21 cellular contexts compared by ENCODE assay signal in the genomic region with DNA sequence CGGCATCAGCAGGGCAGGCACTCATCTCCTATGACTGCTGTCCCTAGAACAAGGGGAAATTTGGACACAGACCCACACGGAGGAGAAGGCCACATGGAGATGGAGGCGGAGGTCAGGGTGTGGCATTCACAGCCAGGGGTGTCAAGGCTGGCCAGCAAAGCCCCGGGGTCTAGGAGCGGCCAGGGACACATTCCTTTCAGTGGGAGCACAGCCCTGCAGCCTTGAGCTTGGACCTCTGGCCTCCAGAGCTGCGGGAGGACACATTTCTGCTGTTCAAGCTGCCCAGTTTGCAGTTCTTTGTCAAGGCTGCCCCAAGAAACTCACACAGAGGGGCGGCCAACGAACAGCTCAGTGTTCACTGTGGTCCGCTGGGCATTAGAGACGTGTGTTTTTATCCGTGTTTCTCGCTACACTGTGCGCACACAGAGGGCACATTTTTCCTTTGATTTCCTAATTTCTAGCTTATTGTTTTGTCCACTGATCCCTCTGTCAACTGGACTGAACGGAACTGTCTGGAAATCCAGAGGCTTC.
"Had no signal": no experiment of that assay in that cellular context is flagged by ENCODE, and none has a peak within 500 bp of the region (broad histone marks: within the 10 kb centered on the region; RNA-seq: fewer than 3 reads in every experiment).

No MANE protein-coding gene starts in this region.

- H3K27me3 ChIP-seq: cardiac muscle cell, hepatocyte, sigmoid colon, testis, uterus had no signal

- H3K27me3 Mint-ChIP-seq: activated CD4-positive, alpha-beta memory T cell treated with anti-CD3 and anti-CD28 coated beads for 36 hours; dendritic cell treated with granulocyte-macrophage colony-stimulating factor and Interleukin-4, amounts not matched to agents 40 ng/mL and 50 ng/mL, for 4 days had no signal

- ATAC-seq: foreskin keratinocyte had no signal

- H3K4me3 Mint-ChIP-seq: activated B cell treated with CpG ODN at 0.5 μM for 24 hours; activated CD4-positive, alpha-beta memory T cell treated with anti-CD3 and anti-CD28 coated beads for 36 hours; activated naive CD4-positive, alpha-beta T cell treated with anti-CD3 and anti-CD28 coated beads, Interleukin-2, amount 10 ng/mL, durations not matched to agents 7 days and 5 days; dendritic cell treated with granulocyte-macrophage colony-stimulating factor and Interleukin-4, amounts not matched to agents 40 ng/mL and 50 ng/mL, for 4 days; immature natural killer cell; natural killer cell treated with Interleukin-12 subunit alpha and Interleukin-12 subunit beta and Interleukin-15 and Interleukin-18, amount 100 ng/mL, for 72 hours had no signal

- H3K36me3 Mint-ChIP-seq: activated CD4-positive, alpha-beta memory T cell treated with anti-CD3 and anti-CD28 coated beads for 36 hours; activated naive CD4-positive, alpha-beta T cell treated with anti-CD3 and anti-CD28 coated beads, Interleukin-2, amount 10 ng/mL, durations not matched to agents 7 days and 5 days; natural killer cell treated with Interleukin-12 subunit alpha and Interleukin-12 subunit beta and Interleukin-15 and Interleukin-18, amount 100 ng/mL, for 72 hours had no signal

- DNase-seq: activated B cell treated with CpG ODN at 0.5 μM for 24 hours; activated CD4-positive, alpha-beta memory T cell treated with anti-CD3 and anti-CD28 coated beads for 36 hours; activated CD4-positive, alpha-beta T cell treated with anti-CD3 and anti-CD28 coated beads for 48 hours; activated naive CD4-positive, alpha-beta T cell treated with anti-CD3 and anti-CD28 coated beads, Interleukin-2, amount 10 ng/mL, durations not matched to agents 7 days and 5 days; activated T-cell treated with anti-CD3 and anti-CD28 coated beads, Interleukin-2, amount 50 U/mL, for 48 hours; amygdala; effector CD4-positive, alpha-beta T cell; foreskin keratinocyte; immature natural killer cell; sigmoid colon; stimulated activated CD4-positive, alpha-beta T cell treated with anti-CD3 and anti-CD28 coated beads, Interleukin-4, amount 100 ng/mL, for 1 hour; stimulated activated naive CD4-positive, alpha-beta T cell; T-helper 9 cell; testis; trophoblast cell; uterus had no signal

- H3K4me3 ChIP-seq: cardiac muscle cell, hepatocyte, sigmoid colon, smooth muscle cell, testis, uterus had no signal

- H3K4me1 ChIP-seq: foreskin keratinocyte, sigmoid colon, testis, uterus had no signal

- H3K9me3 ChIP-seq: sigmoid colon, testis, uterus had no signal

- H3K36me3 ChIP-seq: cardiac muscle cell, uterus had no signal

- H3K4me1 Mint-ChIP-seq: activated B cell treated with CpG ODN at 0.5 μM for 24 hours; activated naive CD4-positive, alpha-beta T cell treated with anti-CD3 and anti-CD28 coated beads, Interleukin-2, amount 10 ng/mL, durations not matched to agents 7 days and 5 days; immature natural killer cell had no signal

- H3K9me3 Mint-ChIP-seq: activated B cell treated with CpG ODN at 0.5 μM for 24 hours; activated CD4-positive, alpha-beta memory T cell treated with anti-CD3 and anti-CD28 coated beads for 36 hours; activated naive CD4-positive, alpha-beta T cell treated with anti-CD3 and anti-CD28 coated beads, Interleukin-2, amount 10 ng/mL, durations not matched to agents 7 days and 5 days; dendritic cell treated with granulocyte-macrophage colony-stimulating factor and Interleukin-4, amounts not matched to agents 40 ng/mL and 50 ng/mL, for 4 days; immature natural killer cell; natural killer cell treated with Interleukin-12 subunit alpha and Interleukin-12 subunit beta and Interleukin-15 and Interleukin-18, amount 100 ng/mL, for 72 hours had no signal

- H3K27ac Mint-ChIP-seq: activated B cell treated with CpG ODN at 0.5 μM for 24 hours; activated CD4-positive, alpha-beta memory T cell treated with anti-CD3 and anti-CD28 coated beads for 36 hours; activated naive CD4-positive, alpha-beta T cell treated with anti-CD3 and anti-CD28 coated beads, Interleukin-2, amount 10 ng/mL, durations not matched to agents 7 days and 5 days; dendritic cell treated with granulocyte-macrophage colony-stimulating factor and Interleukin-4, amounts not matched to agents 40 ng/mL and 50 ng/mL, for 4 days; immature natural killer cell; natural killer cell treated with Interleukin-12 subunit alpha and Interleukin-12 subunit beta and Interleukin-15 and Interleukin-18, amount 100 ng/mL, for 72 hours had no signal

- H3K27ac ChIP-seq: cardiac muscle cell, foreskin keratinocyte, hepatocyte, sigmoid colon, testis, uterus had no signal
